ENCODE assay signal across 8 cellular contexts in the genomic region with DNA sequence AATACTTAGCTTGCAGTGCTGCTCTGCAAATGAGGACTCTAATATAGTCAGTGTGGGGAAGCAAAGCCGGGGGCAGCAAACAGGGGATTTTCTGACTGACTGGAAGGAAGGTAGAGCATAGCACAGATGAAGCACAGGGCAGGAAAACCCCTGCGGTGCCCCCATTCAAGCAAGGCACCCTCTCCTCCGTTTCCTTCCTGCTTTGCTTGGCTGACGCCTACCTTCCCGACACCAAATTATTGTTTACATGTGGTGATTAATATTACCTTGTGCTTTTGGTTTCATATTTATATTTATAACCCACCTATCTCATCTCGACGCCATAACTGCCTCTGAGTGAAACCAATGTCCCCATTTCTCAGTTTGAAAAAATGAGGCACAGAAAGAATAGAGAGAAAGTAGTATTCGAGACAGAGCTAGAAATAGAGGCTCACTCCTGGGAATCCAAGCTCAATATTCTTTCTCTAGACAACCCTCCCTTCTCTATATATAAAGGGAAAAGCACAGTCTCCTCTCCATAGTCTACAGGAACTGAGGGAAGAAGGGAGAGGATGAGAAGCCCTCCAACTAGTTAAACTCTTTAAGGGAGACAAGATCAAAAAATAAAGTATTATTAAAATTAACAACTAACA. TPM values are rescaled to one million over a fixed set of nuclear protein-coding genes. Genes with fewer than 3 reads are reported as not detected.
DNase-seq lines count a peak whose midpoint lies in the region; ATAC-seq and TF ChIP-seq lines count a peak whose summit lies in the region.

No MANE protein-coding gene starts in this region.

- peaks cover 38% of the 10 kb centered on the region for H3K4me1 Mint-ChIP-seq in activated T-cell treated with anti-CD3 and anti-CD28 coated beads, Interleukin-2, amount 50 U/mL, for 24 hours (ENCODE audit: low read depth)

- intact Hi-C loops in posterior vena cava (cut with DNase I) (loop anchor here in 1 of 2 donors (10.0 kb wide), 1 partner anchor 312 kb away; no protein-coding TSS in a partner anchor), Right ventricle myocardium inferior (cut with DNase I) (no loop called here)

- DNase-seq in GM20000 (ENCODE audit: low spot score) (peak; percentile 81), posterior vena cava (ENCODE audit: low spot score) (peak; percentile 49), middle frontal gyrus (ENCODE audit: extremely low spot score, low spot score) (no peak), islet precursor cell (no peak), OCI-M1 (lab: John Stamatoyannopoulos, UW) (no peak), Right ventricle myocardium inferior (ENCODE audit: missing footprints) (no peak)
- peak; percentile 75 for DNase-seq in activated T-cell treated with anti-CD3 and anti-CD28 coated beads, Interleukin-2, amount 50 U/mL, for 24 hours

- peak overlapping the region; percentile 47 for H3K4me3 Mint-ChIP-seq in activated T-cell treated with anti-CD3 and anti-CD28 coated beads, Interleukin-2, amount 50 U/mL, for 24 hours

- H3K36me3 Mint-ChIP-seq in activated T-cell treated with anti-CD3 and anti-CD28 coated beads, Interleukin-2, amount 50 U/mL, for 24 hours (ENCODE audit: low read depth): peaks cover 36% of the 10 kb centered on the region

- ATAC-seq in HG03469 (IDR thresholded peaks at IDR 0.05; ENCODE audit: unreplicated experiment) (peak; percentile 55), Right ventricle myocardium inferior (no peak)

- no peaks in the 10 kb centered on the region for H3K27me3 Mint-ChIP-seq in activated T-cell treated with anti-CD3 and anti-CD28 coated beads, Interleukin-2, amount 50 U/mL, for 24 hours

- H3K9me3 Mint-ChIP-seq in activated T-cell treated with anti-CD3 and anti-CD28 coated beads, Interleukin-2, amount 50 U/mL, for 24 hours: no peaks in the 10 kb centered on the region

- no peak for TF ChIP-seq CTCF in GM20000 (IDR thresholded peaks at IDR 0.05; ENCODE audit: extremely low read depth, missing control alignments)

- H3K27ac Mint-ChIP-seq in activated T-cell treated with anti-CD3 and anti-CD28 coated beads, Interleukin-2, amount 50 U/mL, for 24 hours: peak overlapping the region; percentile 91

RNA-seq across cellular contexts. Expression of gene PIK3C2B, which starts 41.3 kb away (rescaled TPM):
- total RNA-seq in posterior vena cava: 10 to 100 TPM; 33.7 to 36.9 TPM
- total RNA-seq in Right ventricle myocardium inferior: 22.7 TPM

RNA-seq across cellular contexts. Expression of gene PPP1R15B, which starts 41.6 kb away (rescaled TPM):
- total RNA-seq in posterior vena cava (10 to 100 TPM; 33.2 to 45.7 TPM), Right ventricle myocardium inferior (21.0 TPM)

Comparison
In these comparisons a context has a peak if more than half of its experiments do, and no peak if none do; other contexts are left out.
1. DNase-seq: peak in GM20000 (single experiment), activated T-cell treated with anti-CD3 and anti-CD28 coated beads, Interleukin-2, amount 50 U/mL, for 24 hours (single experiment) and posterior vena cava (single experiment); none in middle frontal gyrus (single experiment), islet precursor cell (single experiment), OCI-M1 (single experiment) and Right ventricle myocardium inferior (single experiment).